Comparison of ENCODE assay signal across 19 cellular contexts in the genomic region with DNA sequence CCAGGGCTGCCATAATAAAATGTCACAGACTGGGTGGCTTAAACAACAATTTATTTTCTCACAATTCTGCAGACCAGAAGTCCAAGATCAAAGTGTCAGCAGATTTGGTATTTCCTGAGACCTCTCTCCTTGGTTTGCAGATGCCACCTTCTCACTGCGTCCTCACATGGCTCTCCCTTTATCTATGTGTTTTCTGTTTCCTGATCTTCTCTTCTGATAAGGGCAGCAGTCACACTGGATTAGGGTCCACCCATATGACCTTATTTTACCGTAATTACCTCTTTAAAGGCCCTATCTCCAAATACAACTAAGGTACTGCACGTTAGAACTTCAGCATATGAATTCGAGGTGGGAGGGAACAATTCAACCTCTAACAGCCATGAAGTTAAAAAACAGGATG.
DNase-seq lines count a peak whose midpoint lies in the region; ATAC-seq and TF ChIP-seq lines count a peak whose summit lies in the region.
"Had no signal": no experiment of that assay in that cellular context is flagged by ENCODE, and none has a peak within 500 bp of the region (broad histone marks: within the 10 kb centered on the region; RNA-seq: fewer than 3 reads in every experiment).

No MANE protein-coding gene starts in this region.

- H3K36me3 ChIP-seq in BLaER1 treated with 17β-estradiol and CSF1 and Interleukin-3, amounts not matched to agents 10 nM and 100 nM: peaks cover 0 to 3% (median 0%) of the 10 kb centered on the region in 11 experiments; a peak in 1 of 22 replicates
- H3K36me3 ChIP-seq in GM23338 (ENCODE audit: insufficient read depth): peaks cover 3% of the 10 kb centered on the region; the same call in 1 of the 2 replicates
- no peaks in the 10 kb centered on the region for H3K36me3 ChIP-seq in SK-N-MC (ENCODE audit: insufficient read depth, low read length)
- no peaks in the 10 kb centered on the region for H3K36me3 ChIP-seq in mesendoderm (ENCODE audit: control insufficient read depth, insufficient read depth, low read length)
- H3K36me3 ChIP-seq: BE2C had no signal

- DNase-seq in GM23338 (ENCODE audit: low spot score) (no peak), SK-N-MC (ENCODE audit: low read depth, low spot score) (no peak), mesendoderm (peak; percentile 74), progenitor cell of endocrine pancreas (ENCODE audit: low spot score, unreplicated experiment) (no peak), COR-L47 (lab: John Stamatoyannopoulos, UW) (no peak), immature natural killer cell (no peak)
- DNase-seq: ACHN; BE2C; CD8-positive, alpha-beta T cell; DMS 273 treated with DMSO at 0.1 percent for 48 hours; DND-41; EL; GM23248; HCEC 1CT; KBM-7 had no signal

- H3F3A ChIP-seq in GM23338 (replicated peaks; ENCODE audit: low read depth): no peaks in the 10 kb centered on the region

- no peak overlapping the region for H2BK120ac ChIP-seq in mesendoderm (ENCODE audit: low read depth, low read length)

- H3K18ac ChIP-seq in mesendoderm (ENCODE audit: low read length): peak overlapping the region; percentile 30

- H3K9me3 ChIP-seq in BLaER1 treated with 17β-estradiol and CSF1 and Interleukin-3, amounts not matched to agents 10 nM and 100 nM (replicated peaks in 1 of 11): peaks cover 53 to 79% (median 62%) of the 10 kb centered on the region in 11 experiments
- no peaks in the 10 kb centered on the region for H3K9me3 ChIP-seq in SK-N-MC (ENCODE audit: low read depth, low read length)
- H3K9me3 ChIP-seq: BE2C had no signal

- H4K8ac ChIP-seq in mesendoderm (ENCODE audit: low read depth, low read length): no peak overlapping the region

- H3K4ac ChIP-seq in mesendoderm (ENCODE audit: low read depth, low read length): no peak overlapping the region

- H3K4me3 Mint-ChIP-seq in GM23338 (no peak overlapping the region), progenitor cell of endocrine pancreas (ENCODE audit: low read depth) (no peak overlapping the region), immature natural killer cell (no peak overlapping the region)
- H3K4me3 Mint-ChIP-seq: CD8-positive, alpha-beta T cell; IgD-negative memory B cell had no signal

- no peak overlapping the region for H2BK15ac ChIP-seq in mesendoderm (replicated peaks; ENCODE audit: low read depth)

- peak overlapping the region; percentile 38 for H2BK5ac ChIP-seq in mesendoderm (ENCODE audit: low read length)

- no peaks in the 10 kb centered on the region for H3K27me3 ChIP-seq in BLaER1 treated with 17β-estradiol and CSF1 and Interleukin-3, amounts not matched to agents 10 nM and 100 nM
- H3K27me3 ChIP-seq in GM23338 (ENCODE audit: insufficient read depth): no peaks in the 10 kb centered on the region
- no peaks in the 10 kb centered on the region for H3K27me3 ChIP-seq in mesendoderm (ENCODE audit: insufficient read depth, low read length, poor library complexity)
- H3K27me3 ChIP-seq: BE2C had no signal

- H3K27ac Mint-ChIP-seq in GM23338 (no peak overlapping the region), progenitor cell of endocrine pancreas (no peak overlapping the region), immature natural killer cell (no peak overlapping the region)
- H3K27ac Mint-ChIP-seq: CD8-positive, alpha-beta T cell; IgD-negative memory B cell had no signal

- H3K9me2 ChIP-seq in GM23338 (ENCODE audit: insufficient read depth): 0 out of 2 replicates have a peak, but pooled peaks cover 2% of the 10 kb centered on the region

- WGBS in mesendoderm (ENCODE audit: extremely low coverage, insufficient coverage, low lambda C conversion rate): no CpG with 5 or more reads among the region's 4 CpGs

- no peak overlapping the region for H3K4me3 ChIP-seq in BLaER1 treated with 17β-estradiol and CSF1 and Interleukin-3, amounts not matched to agents 10 nM and 100 nM
- H3K4me3 ChIP-seq in GM23338 (no peak overlapping the region), SK-N-MC (no peak overlapping the region), mesendoderm (ENCODE audit: low read length) (no peak overlapping the region)
- H3K4me3 ChIP-seq: GM12878, GM23248 had no signal

- H3K79me2 ChIP-seq in GM23338 (replicated peaks; ENCODE audit: insufficient read depth) (no peaks in the 10 kb centered on the region), mesendoderm (ENCODE audit: control insufficient read depth, insufficient read depth, low read length) (no peaks in the 10 kb centered on the region)

- no peaks in the 10 kb centered on the region for H4K20me1 ChIP-seq in BLaER1 treated with 17β-estradiol and CSF1 and Interleukin-3, amounts not matched to agents 10 nM and 100 nM
- no peaks in the 10 kb centered on the region for H4K20me1 ChIP-seq in GM23338 (replicated peaks; ENCODE audit: insufficient read depth)

- H3K4me1 Mint-ChIP-seq in GM23338: peaks cover 4% of the 10 kb centered on the region; the same call in 1 of the 3 replicates
- peaks cover 9% of the 10 kb centered on the region for H3K4me1 Mint-ChIP-seq in progenitor cell of endocrine pancreas (ENCODE audit: low read depth)
- H3K4me1 Mint-ChIP-seq in immature natural killer cell: no peaks in the 10 kb centered on the region
- H3K4me1 Mint-ChIP-seq: IgD-negative memory B cell had no signal

- H3K36me3 Mint-ChIP-seq in GM23338 (ENCODE audit: low read depth) (peaks cover 16% of the 10 kb centered on the region; the same call in 2 of the 3 replicates), progenitor cell of endocrine pancreas (ENCODE audit: insufficient read depth) (no peaks in the 10 kb centered on the region), immature natural killer cell (no peaks in the 10 kb centered on the region)
- H3K36me3 Mint-ChIP-seq: CD8-positive, alpha-beta T cell had no signal

- H3K9me3 Mint-ChIP-seq in GM23338: peaks cover 89% of the 10 kb centered on the region
- peaks cover 34% of the 10 kb centered on the region for H3K9me3 Mint-ChIP-seq in progenitor cell of endocrine pancreas (ENCODE audit: low read depth)
- H3K9me3 Mint-ChIP-seq in immature natural killer cell: peaks cover 3 to 17% (median 7%) of the 10 kb centered on the region in 6 donors
- H3K9me3 Mint-ChIP-seq: CD8-positive, alpha-beta T cell had no signal

- H4K5ac ChIP-seq in mesendoderm (ENCODE audit: low read length): no peak overlapping the region

- no peak overlapping the region for H3K56ac ChIP-seq in mesendoderm (ENCODE audit: low read length)

- H3K4me1 ChIP-seq in BLaER1 treated with 17β-estradiol and CSF1 and Interleukin-3, amounts not matched to agents 10 nM and 100 nM: peaks cover 0 to 30% (median 11%) of the 10 kb centered on the region in 10 experiments; a peak in 14 of 20 replicates
- H3K4me1 ChIP-seq in GM23338 (ENCODE audit: insufficient read depth) (peaks cover 24% of the 10 kb centered on the region), mesendoderm (ENCODE audit: control insufficient read depth, low read depth, low read length) (peaks cover 4% of the 10 kb centered on the region)
- H3K4me1 ChIP-seq: BE2C had no signal

- TF ChIP-seq CTCF in GM23338 (conservative IDR thresholded peaks at IDR 0.05; ENCODE audit: low read depth in 2 of 2) (no peak), progenitor cell of endocrine pancreas (IDR thresholded peaks at IDR 0.05; ENCODE audit: unreplicated experiment) (no peak)

- H3K27ac ChIP-seq in BLaER1 treated with 17β-estradiol and CSF1 and Interleukin-3, amounts not matched to agents 10 nM and 100 nM: peak overlapping the region in 7 of 11 experiments; percentile 22 to 77 (median 61); a peak in 13 of 22 replicates
- peak overlapping the region; percentile 60; the same call in 1 of the 2 replicates for H3K27ac ChIP-seq in GM23338 (ENCODE audit: low read depth)
- peak overlapping the region; percentile 81; the same call in 1 of the 2 replicates for H3K27ac ChIP-seq in SK-N-MC
- H3K27ac ChIP-seq in mesendoderm (ENCODE audit: low read depth, low read length): peak overlapping the region; percentile 40
- H3K27ac ChIP-seq: GM23248, HL-60 had no signal

- no peak overlapping the region for H2AFZ ChIP-seq in GM23338
- H2AFZ ChIP-seq: GM23248 had no signal

- H3K9ac ChIP-seq in BLaER1 treated with 17β-estradiol and CSF1 and Interleukin-3, amounts not matched to agents 10 nM and 100 nM: peak overlapping the region in 3 of 11 experiments; percentile 11 to 31 (median 18); a peak in 2 of 22 replicates
- H3K9ac ChIP-seq in SK-N-MC (ENCODE audit: insufficient read length) (no peak overlapping the region), mesendoderm (ENCODE audit: low read length) (no peak overlapping the region)
- H3K9ac ChIP-seq: GM23248 had no signal

- no peak overlapping the region for H3K23ac ChIP-seq in mesendoderm (ENCODE audit: low read length)

- no peaks in the 10 kb centered on the region for H3K79me1 ChIP-seq in mesendoderm (ENCODE audit: low read length)

- ATAC-seq in GM23338: no peak
- ATAC-seq: CD8-positive, alpha-beta T cell; GM12878 had no signal

- no peak overlapping the region for H2AK5ac ChIP-seq in mesendoderm (ENCODE audit: low read length)

- peak overlapping the region in 7 of 11 experiments; percentile 17 to 46 (median 37); a peak in 12 of 22 replicates for H3K4me2 ChIP-seq in BLaER1 treated with 17β-estradiol and CSF1 and Interleukin-3, amounts not matched to agents 10 nM and 100 nM
- H3K4me2 ChIP-seq in GM23338 (0 out of 2 replicates have a peak overlapping the region, but pooled peaks have one; percentile 39), mesendoderm (ENCODE audit: low read length) (no peak overlapping the region)

- H3K27me3 Mint-ChIP-seq in GM23338 (ENCODE audit: insufficient read depth, low read depth, poor library complexity): peaks cover 2% of the 10 kb centered on the region
- H3K27me3 Mint-ChIP-seq in progenitor cell of endocrine pancreas: peaks cover 29% of the 10 kb centered on the region
- peaks cover 0 to 5% (median 4%) of the 10 kb centered on the region in 3 donors for H3K27me3 Mint-ChIP-seq in immature natural killer cell (ENCODE audit: low read depth in 3 of 3)
- H3K27me3 Mint-ChIP-seq: IgD-negative memory B cell had no signal

TF ChIP-seq in GM23338, 12 proteins besides CTCF, POLR2A, EP300 and RAD21 (continues in another document):
- no peak for TF ChIP-seq JUNB (IDR thresholded peaks at IDR 0.05; ENCODE audit: unreplicated experiment)
- no peak for TF ChIP-seq CREB1 (CRISPR knock-in tag; IDR thresholded peaks at IDR 0.05; ENCODE audit: low read depth)
- TF ChIP-seq, protein P1, sequence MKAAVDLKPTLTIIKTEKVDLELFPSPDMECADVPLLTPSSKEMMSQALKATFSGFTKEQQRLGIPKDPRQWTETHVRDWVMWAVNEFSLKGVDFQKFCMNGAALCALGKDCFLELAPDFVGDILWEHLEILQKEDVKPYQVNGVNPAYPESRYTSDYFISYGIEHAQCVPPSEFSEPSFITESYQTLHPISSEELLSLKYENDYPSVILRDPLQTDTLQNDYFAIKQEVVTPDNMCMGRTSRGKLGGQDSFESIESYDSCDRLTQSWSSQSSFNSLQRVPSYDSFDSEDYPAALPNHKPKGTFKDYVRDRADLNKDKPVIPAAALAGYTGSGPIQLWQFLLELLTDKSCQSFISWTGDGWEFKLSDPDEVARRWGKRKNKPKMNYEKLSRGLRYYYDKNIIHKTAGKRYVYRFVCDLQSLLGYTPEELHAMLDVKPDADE (IDR thresholded peaks at IDR 0.05): no peak
- no peak for TF ChIP-seq POLR2AphosphoS5 (IDR thresholded peaks at IDR 0.05; ENCODE audit: low read depth)
- no peak for TF ChIP-seq NANOG (IDR thresholded peaks at IDR 0.05; ENCODE audit: borderline replicate concordance)
- TF ChIP-seq ZNF114 (CRISPR knock-in tag; IDR thresholded peaks at IDR 0.05): no peak
- no peak for TF ChIP-seq EZH2 (IDR thresholded peaks at IDR 0.05; ENCODE audit: low read depth, unreplicated experiment)
